In the genomic region with DNA sequence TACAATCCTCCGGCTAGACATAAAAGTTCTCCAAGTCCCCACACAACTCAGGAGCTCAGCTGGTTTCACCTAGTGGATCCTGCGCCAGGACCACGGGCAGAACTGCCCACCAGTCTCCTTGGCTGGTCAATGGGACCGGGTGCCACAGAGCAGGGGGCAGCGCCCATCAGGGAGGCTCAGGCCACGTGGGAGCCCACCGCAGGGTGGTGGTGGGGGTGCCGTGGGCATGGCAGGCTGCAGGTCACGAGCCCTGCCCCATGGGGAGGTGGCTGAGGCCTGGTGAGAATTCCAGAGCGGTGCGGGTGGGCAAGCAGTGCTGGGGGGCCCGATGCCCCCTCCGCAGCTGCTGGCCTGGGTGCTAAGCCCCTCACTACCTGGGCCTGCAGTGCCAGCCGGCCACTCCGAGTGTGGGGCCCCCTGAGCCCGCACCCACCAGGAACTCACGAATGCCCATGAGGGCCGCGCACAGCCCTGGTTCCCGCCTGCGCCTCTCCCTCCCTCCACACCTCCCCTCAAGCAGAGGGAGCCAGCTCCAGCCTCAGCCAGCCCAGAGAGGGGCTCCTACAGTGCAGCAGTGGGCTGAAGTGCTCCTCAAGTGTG, we compare ENCODE assay signal across 30 cellular contexts.
"Had no signal": no experiment of that assay in that cellular context is flagged by ENCODE, and none has a peak within 500 bp of the region (broad histone marks: within the 10 kb centered on the region; RNA-seq: fewer than 3 reads in every experiment).

No MANE protein-coding gene starts in this region.

- H3K36me3 Mint-ChIP-seq: activated CD4-positive, alpha-beta memory T cell treated with anti-CD3 and anti-CD28 coated beads for 36 hours; activated CD8-positive, alpha-beta memory T cell treated with anti-CD3 and anti-CD28 coated beads, Interleukin-2, amount 10 ng/mL, durations not matched to agents 7 days and 5 days; activated naive CD8-positive, alpha-beta T cell had no signal

- H3K4me1 Mint-ChIP-seq: activated CD4-positive, alpha-beta T cell treated with anti-CD3 and anti-CD28 coated beads for 36 hours; activated CD4-positive, alpha-beta T cell treated with anti-CD3 and anti-CD28 coated beads, Interleukin-2, amount 10 ng/mL, durations not matched to agents 24 days and 14 days; activated CD8-positive, alpha-beta memory T cell treated with anti-CD3 and anti-CD28 coated beads, Interleukin-2, amount 10 ng/mL, durations not matched to agents 7 days and 5 days; central memory CD8-positive, alpha-beta T cell; T-helper 17 cell had no signal

- H3K27ac Mint-ChIP-seq: activated CD4-positive, alpha-beta memory T cell treated with anti-CD3 and anti-CD28 coated beads for 36 hours; activated CD4-positive, alpha-beta T cell treated with anti-CD3 and anti-CD28 coated beads for 36 hours; activated CD4-positive, alpha-beta T cell treated with anti-CD3 and anti-CD28 coated beads, Interleukin-2, amount 10 ng/mL, durations not matched to agents 24 days and 14 days; activated CD8-positive, alpha-beta memory T cell treated with anti-CD3 and anti-CD28 coated beads, Interleukin-2, amount 10 ng/mL, durations not matched to agents 7 days and 5 days; activated CD8-positive, alpha-beta T cell treated with anti-CD3 and anti-CD28 coated beads, Interleukin-2, amount 10 ng/mL, durations not matched to agents 7 days and 5 days; activated naive CD8-positive, alpha-beta T cell; activated T-helper 1 cell treated with anti-CD3 and anti-CD28 coated beads, Interleukin-12 subunit alpha, Interleukin-12 subunit beta, Interleukin-2, Interleukin-4 antibody, amounts not matched to agents 30 ng/mL and 10 ng/mL and 1 ng/mL, durations not matched to agents 14 hours and 24 hours and 36 hours; activated T-helper 2 cell treated with anti-CD3 and anti-CD28 coated beads, Interferon-gamma antibody, Interleukin-2, Interleukin-4, amounts not matched to agents 10 μg/mL and 5 μg/mL and 100 μg/mL, durations not matched to agents 14 hours and 24 hours and 36 hours; dendritic cell treated with granulocyte-macrophage colony-stimulating factor and Interleukin-4, amounts not matched to agents 40 ng/mL and 50 ng/mL, for 4 days; endodermal cell; T-helper 17 cell; T-helper 2 cell treated with Interferon-gamma antibody and Interleukin-4, amounts not matched to agents 5 μg/mL and 100 μg/mL, for 36 hours had no signal

- H3K27me3 Mint-ChIP-seq: activated CD4-positive, alpha-beta memory T cell treated with anti-CD3 and anti-CD28 coated beads for 36 hours; activated CD4-positive, alpha-beta T cell treated with anti-CD3 and anti-CD28 coated beads for 36 hours; activated CD4-positive, alpha-beta T cell treated with anti-CD3 and anti-CD28 coated beads, Interleukin-2, amount 10 ng/mL, durations not matched to agents 24 days and 14 days; activated CD8-positive, alpha-beta memory T cell treated with anti-CD3 and anti-CD28 coated beads, Interleukin-2, amount 10 ng/mL, durations not matched to agents 7 days and 5 days; activated naive CD8-positive, alpha-beta T cell; central memory CD8-positive, alpha-beta T cell; dendritic cell treated with granulocyte-macrophage colony-stimulating factor and Interleukin-4, amounts not matched to agents 40 ng/mL and 50 ng/mL, for 4 days; T-helper 17 cell had no signal

- DNase-seq: activated CD4-positive, alpha-beta memory T cell treated with anti-CD3 and anti-CD28 coated beads for 36 hours; activated CD4-positive, alpha-beta T cell treated with anti-CD3 and anti-CD28 coated beads for 36 hours; activated CD4-positive, alpha-beta T cell treated with anti-CD3 and anti-CD28 coated beads, Interleukin-2, amount 10 ng/mL, durations not matched to agents 24 days and 14 days; activated CD4-positive, CD25-positive, alpha-beta regulatory T cell; activated CD4-positive, CD25-positive, alpha-beta regulatory T cell treated with anti-CD3 and anti-CD28 coated beads, Interleukin-2, amount 50 U/mL, for 72 hours; activated CD8-positive, alpha-beta memory T cell treated with anti-CD3 and anti-CD28 coated beads, Interleukin-2, amount 10 ng/mL, durations not matched to agents 7 days and 5 days; activated CD8-positive, alpha-beta memory T cell treated with anti-CD3 and anti-CD28 coated beads, Interleukin-2, amount 50 U/mL, for 4 hours; activated CD8-positive, alpha-beta T cell treated with anti-CD3 and anti-CD28 coated beads, Interleukin-2, amount 10 ng/mL, durations not matched to agents 7 days and 5 days; activated effector memory CD4-positive, alpha-beta T cell treated with anti-CD3 and anti-CD28 coated beads, Interleukin-2, amount 50 U/mL, for 16 hours; activated naive CD4-positive, alpha-beta T cell treated with anti-CD3 and anti-CD28 coated beads, Interleukin-2, amount 50 U/mL, for 16 hours; activated naive CD4-positive, alpha-beta T cell treated with Interleukin-2 at 50 U/mL for 16 hours; activated T-cell treated with anti-CD3 and anti-CD28 coated beads, Interleukin-2, amount 50 U/mL, for 1 hour; activated T-cell treated with anti-CD3 and anti-CD28 coated beads, Interleukin-2, amount 50 U/mL, for 48 hours; amniotic stem cell; anterior cingulate cortex; brain microvascular endothelial cell; dorsolateral prefrontal cortex; effector memory CD4-positive, alpha-beta T cell; endodermal cell; foreskin fibroblast; T-helper 1 cell; T-helper 17 cell; T1000 had no signal

- ATAC-seq: activated CD4-positive, alpha-beta T cell treated with anti-CD3 and anti-CD28 coated beads for 36 hours; activated CD8-positive, alpha-beta memory T cell treated with anti-CD3 and anti-CD28 coated beads, Interleukin-2, amount 10 ng/mL, durations not matched to agents 7 days and 5 days; activated CD8-positive, alpha-beta T cell treated with anti-CD3 and anti-CD28 coated beads, Interleukin-2, amount 10 ng/mL, durations not matched to agents 7 days and 5 days; esophagus mucosa; T-helper 17 cell had no signal

- H3K4me3 Mint-ChIP-seq: activated CD4-positive, alpha-beta memory T cell treated with anti-CD3 and anti-CD28 coated beads for 36 hours; activated CD4-positive, alpha-beta T cell treated with anti-CD3 and anti-CD28 coated beads for 36 hours; activated CD4-positive, alpha-beta T cell treated with anti-CD3 and anti-CD28 coated beads, Interleukin-2, amount 10 ng/mL, durations not matched to agents 24 days and 14 days; activated CD8-positive, alpha-beta memory T cell treated with anti-CD3 and anti-CD28 coated beads, Interleukin-2, amount 10 ng/mL, durations not matched to agents 7 days and 5 days; activated CD8-positive, alpha-beta T cell treated with anti-CD3 and anti-CD28 coated beads, Interleukin-2, amount 10 ng/mL, durations not matched to agents 7 days and 5 days; activated naive CD8-positive, alpha-beta T cell; activated T-helper 1 cell treated with anti-CD3 and anti-CD28 coated beads, Interleukin-12 subunit alpha, Interleukin-12 subunit beta, Interleukin-2, Interleukin-4 antibody, amounts not matched to agents 30 ng/mL and 10 ng/mL and 1 ng/mL, durations not matched to agents 14 hours and 24 hours and 36 hours; central memory CD8-positive, alpha-beta T cell; dendritic cell treated with granulocyte-macrophage colony-stimulating factor and Interleukin-4, amounts not matched to agents 40 ng/mL and 50 ng/mL, for 4 days; endodermal cell; T-helper 17 cell; T-helper 2 cell treated with Interferon-gamma antibody and Interleukin-4, amounts not matched to agents 5 μg/mL and 100 μg/mL, for 36 hours had no signal
